35 cellular contexts compared by ENCODE assay signal in the genomic region with DNA sequence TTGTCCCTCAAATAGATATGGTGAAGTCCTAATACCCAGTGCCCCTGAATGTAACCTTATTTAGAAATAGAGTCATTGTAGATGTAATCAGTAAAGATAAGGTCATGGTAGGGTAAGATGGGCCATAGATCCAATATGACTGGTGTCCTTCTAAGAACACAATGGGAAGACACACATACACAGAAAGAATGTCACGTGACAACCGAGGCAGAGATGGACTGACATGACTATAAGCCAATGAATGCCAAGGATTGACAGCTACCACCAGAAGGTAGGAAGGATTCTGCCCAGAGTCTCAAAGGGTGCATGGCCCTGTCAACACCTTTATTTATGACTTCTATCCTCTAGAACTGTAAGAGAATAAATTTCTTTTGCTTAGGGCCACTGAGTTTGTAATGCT.
"Had no signal": no experiment of that assay in that cellular context is flagged by ENCODE, and none has a peak within 500 bp of the region (broad histone marks: within the 10 kb centered on the region; RNA-seq: fewer than 3 reads in every experiment).

No MANE protein-coding gene starts in this region.

- H3K4me3 ChIP-seq: MG63 had no signal

- H3K9me3 ChIP-seq: MG63 had no signal

- DNase-seq: Kasumi-1, MG63, MM.1S, MV-4-11, NCI-H1048, NCI-H1092, NCI-H1092 treated with DMSO at 0.1 percent for 48 hours, NCI-H1105, NCI-H1105 treated with DMSO at 0.1 percent for 48 hours, NCI-H1417, NCI-H1417 treated with DMSO at 0.1 percent for 48 hours, NCI-H1436, NCI-H1436 treated with DMSO at 0.1 percent for 48 hours, NCI-H146, NCI-H1694, NCI-H1694 treated with DMSO at 0.1 percent for 48 hours, NCI-H187, NCI-H187 treated with DMSO at 0.1 percent for 48 hours, NCI-H1930, NCI-H2029, NCI-H2029 treated with DMSO at 0.1 percent for 48 hours, NCI-H2081, NCI-H2081 treated with DMSO at 0.1 percent for 48 hours, NCI-H2107, NCI-H2171, NCI-H2171 treated with DMSO at 0.1 percent for 48 hours, NCI-H2227 treated with DMSO at 0.1 percent for 48 hours, NCI-H226, NCI-H345, NCI-H446, NCI-H446 treated with DMSO at 0.1 percent for 48 hours, NCI-H510A treated with DMSO at 0.1 percent for 48 hours, NCI-H524, NCI-H524 treated with DMSO at 0.1 percent for 48 hours, NCI-H526 had no signal

- H3K27me3 ChIP-seq: MG63 had no signal

- H3K36me3 ChIP-seq: MG63 had no signal
